In the genomic region with DNA sequence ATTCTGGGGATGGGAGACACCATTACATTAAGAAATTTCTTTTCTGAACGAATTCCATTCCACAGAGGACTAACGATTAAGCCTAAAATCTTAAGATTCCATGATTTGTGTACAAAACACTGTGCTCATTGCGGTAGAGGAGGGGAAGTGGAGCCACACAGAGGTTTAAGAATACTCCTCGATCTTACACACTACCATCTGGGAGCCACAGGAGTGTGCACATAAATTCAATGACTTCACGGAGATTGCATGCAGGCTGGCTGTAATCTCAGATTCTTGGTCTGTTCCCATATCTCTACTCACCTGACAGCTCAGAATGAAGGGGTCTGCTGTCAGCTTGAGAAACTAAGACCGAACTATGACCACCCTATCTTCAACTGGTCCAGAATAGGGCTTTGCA, we compare ENCODE assay signal across 9 cellular contexts. TPM values are rescaled to one million over a fixed set of nuclear protein-coding genes. Genes with fewer than 3 reads are reported as not detected.
DNase-seq lines count a peak whose midpoint lies in the region; ATAC-seq and TF ChIP-seq lines count a peak whose summit lies in the region.
"Had no signal": no experiment of that assay in that cellular context is flagged by ENCODE, and none has a peak within 500 bp of the region (broad histone marks: within the 10 kb centered on the region; RNA-seq: fewer than 3 reads in every experiment).

No MANE protein-coding gene starts in this region.

- H3K4me3 Mint-ChIP-seq in activated CD4-positive, alpha-beta T cell treated with anti-CD3 and anti-CD28 coated beads for 36 hours = peak overlapping the region; percentile 99
- H3K4me3 Mint-ChIP-seq in activated T-helper 2 cell treated with anti-CD3 and anti-CD28 coated beads, Interferon-gamma antibody, Interleukin-2, Interleukin-4, amounts not matched to agents 10 μg/mL and 5 μg/mL and 100 μg/mL, durations not matched to agents 14 hours and 24 hours and 36 hours (ENCODE audit: low read depth) = peak overlapping the region; percentile 89

- H3K4me1 Mint-ChIP-seq in activated CD4-positive, alpha-beta T cell treated with anti-CD3 and anti-CD28 coated beads for 36 hours = peaks cover 27% of the 10 kb centered on the region
- H3K4me1 Mint-ChIP-seq in activated T-helper 2 cell treated with anti-CD3 and anti-CD28 coated beads, Interferon-gamma antibody, Interleukin-2, Interleukin-4, amounts not matched to agents 10 μg/mL and 5 μg/mL and 100 μg/mL, durations not matched to agents 14 hours and 24 hours and 36 hours (ENCODE audit: low read depth) = peaks cover 23% of the 10 kb centered on the region

- H3K27ac ChIP-seq in testis = peak overlapping the region in 1 of 2 donors; percentile 96

- H3K4me1 ChIP-seq in testis = peaks cover 5% of the 10 kb centered on the region

- H3K36me3 ChIP-seq in testis (ENCODE audit: low read depth, missing control alignments) = no peaks in the 10 kb centered on the region

- H3K4me3 ChIP-seq in testis = peak overlapping the region; percentile 87 to 97

- intact Hi-C loops in activated CD4-positive, alpha-beta T cell treated with anti-CD3 and anti-CD28 coated beads for 36 hours (cut with DNase I, micrococcal nuclease) = loop anchor here (5.0 to 10.0 kb wide), 2 partner anchors 577 to 894 kb away; no protein-coding TSS in a partner anchor
- intact Hi-C loops in activated T-helper 2 cell treated with anti-CD3 and anti-CD28 coated beads, Interferon-gamma antibody, Interleukin-2, Interleukin-4, amounts not matched to agents 10 μg/mL and 5 μg/mL and 100 μg/mL, durations not matched to agents 14 hours and 24 hours and 36 hours (cut with micrococcal nuclease) = loop anchor here (5.0 to 10.0 kb wide), 3 partner anchors 104 to 837 kb away; partner anchors contain the start of genes BCL2 and PHLPP1
- intact Hi-C loops in testis (cut with DNase I; ENCODE audit: low total_unique reads) = loop anchor here (10.0 kb wide), 1 partner anchor 417 kb away; no protein-coding TSS in a partner anchor

- no peaks in the 10 kb centered on the region for H3K9me3 ChIP-seq in testis

- H3K36me3 Mint-ChIP-seq in activated CD4-positive, alpha-beta T cell treated with anti-CD3 and anti-CD28 coated beads for 36 hours (ENCODE audit: low read depth) = peaks cover 17% of the 10 kb centered on the region
- H3K36me3 Mint-ChIP-seq in activated T-helper 2 cell treated with anti-CD3 and anti-CD28 coated beads, Interferon-gamma antibody, Interleukin-2, Interleukin-4, amounts not matched to agents 10 μg/mL and 5 μg/mL and 100 μg/mL, durations not matched to agents 14 hours and 24 hours and 36 hours (ENCODE audit: low read depth) = peaks cover 13% of the 10 kb centered on the region

- no peak for TF ChIP-seq CTCF in testis (IDR thresholded peaks at IDR 0.05)

- CTCF ChIA-PET in activated CD4-positive, alpha-beta T cell treated with anti-CD3 and anti-CD28 coated beads for 36 hours (lab: Charles Lee) = interaction anchor here (0.6 to 1.5 kb wide), 4 partner anchors 8 to 154 kb away, joined by 3 to 5 read pairs (median 4); no protein-coding TSS in a partner anchor

- TF ChIP-seq POLR2A in testis (IDR thresholded peaks at IDR 0.05) = no peak

- H3K27me3 Mint-ChIP-seq in activated CD4-positive, alpha-beta T cell treated with anti-CD3 and anti-CD28 coated beads for 36 hours = no peaks in the 10 kb centered on the region
- H3K27me3 Mint-ChIP-seq in activated T-helper 2 cell treated with anti-CD3 and anti-CD28 coated beads, Interferon-gamma antibody, Interleukin-2, Interleukin-4, amounts not matched to agents 10 μg/mL and 5 μg/mL and 100 μg/mL, durations not matched to agents 14 hours and 24 hours and 36 hours (ENCODE audit: low read depth) = peaks cover 2% of the 10 kb centered on the region

- peak overlapping the region; percentile 95 for H3K27ac Mint-ChIP-seq in activated CD4-positive, alpha-beta T cell treated with anti-CD3 and anti-CD28 coated beads for 36 hours
- H3K27ac Mint-ChIP-seq in activated T-helper 2 cell treated with anti-CD3 and anti-CD28 coated beads, Interferon-gamma antibody, Interleukin-2, Interleukin-4, amounts not matched to agents 10 μg/mL and 5 μg/mL and 100 μg/mL, durations not matched to agents 14 hours and 24 hours and 36 hours = peak overlapping the region; percentile 92

- H3K9me3 Mint-ChIP-seq in activated CD4-positive, alpha-beta T cell treated with anti-CD3 and anti-CD28 coated beads for 36 hours (ENCODE audit: low read depth) = no peaks in the 10 kb centered on the region
- no peaks in the 10 kb centered on the region for H3K9me3 Mint-ChIP-seq in activated T-helper 2 cell treated with anti-CD3 and anti-CD28 coated beads, Interferon-gamma antibody, Interleukin-2, Interleukin-4, amounts not matched to agents 10 μg/mL and 5 μg/mL and 100 μg/mL, durations not matched to agents 14 hours and 24 hours and 36 hours

- POLR2A ChIA-PET in activated CD4-positive, alpha-beta T cell treated with anti-CD3 and anti-CD28 coated beads for 36 hours (lab: Charles Lee) = interaction anchor here (1.2 to 1.6 kb wide), 2 partner anchors 11 to 54 kb away, joined by 6 to 8 read pairs; partner anchors contain the start of gene KDSR

- ATAC-seq in activated CD4-positive, alpha-beta T cell treated with anti-CD3 and anti-CD28 coated beads for 36 hours = no peak
- no peak for ATAC-seq in HG02870 (IDR thresholded peaks at IDR 0.05; ENCODE audit: unreplicated experiment)
- no peak for ATAC-seq in GM21367 (IDR thresholded peaks at IDR 0.05; ENCODE audit: unreplicated experiment)

- WGBS in testis, 2 donors = 6 to 8% methylated on average over 6 of the region's 6 CpGs

- H3K27me3 ChIP-seq in testis = no peaks in the 10 kb centered on the region

- no peak for DNase-seq in activated CD4-positive, alpha-beta T cell treated with anti-CD3 and anti-CD28 coated beads for 36 hours
- no peak for DNase-seq in activated CD4-positive, alpha-beta T cell treated with anti-CD3 and anti-CD28 coated beads for 4 hours
- DNase-seq in activated T-helper 2 cell treated with anti-CD3 and anti-CD28 coated beads, Interferon-gamma antibody, Interleukin-2, Interleukin-4, amounts not matched to agents 10 μg/mL and 5 μg/mL and 100 μg/mL, durations not matched to agents 14 hours and 24 hours and 36 hours (ENCODE audit: low spot score) = no peak
- DNase-seq in iris pigment epithelial cell (ENCODE audit: low read depth) (peak; percentile 30), testis (no peak)
- DNase-seq in activated CD4-positive, alpha-beta T cell treated with anti-CD3 and anti-CD28 coated beads for 1 hour = no peak

RNA-seq across cellular contexts. Expression of gene VPS4B, which starts 0.8 kb away (rescaled TPM):
- 10 to 100 TPM; 40.7 to 48.4 TPM for total RNA-seq in activated CD4-positive, alpha-beta T cell treated with anti-CD3 and anti-CD28 coated beads for 36 hours
- 53.8 and 56.1 TPM in 2 replicates for total RNA-seq in activated T-helper 2 cell treated with anti-CD3 and anti-CD28 coated beads, Interferon-gamma antibody, Interleukin-2, Interleukin-4, amounts not matched to agents 10 μg/mL and 5 μg/mL and 100 μg/mL, durations not matched to agents 14 hours and 24 hours and 36 hours
- total RNA-seq in testis = 10 to 100 TPM; 25.6 to 30.9 TPM
- polyA plus RNA-seq in testis (ENCODE audit: insufficient read depth, low read depth, low replicate concordance) = 36.0 TPM

RNA-seq across cellular contexts. Expression of gene KDSR, which starts 54.5 kb away (rescaled TPM):
- 10 to 100 TPM; 72.6 to 78.6 TPM for total RNA-seq in activated CD4-positive, alpha-beta T cell treated with anti-CD3 and anti-CD28 coated beads for 36 hours
- 73.3 and 76.1 TPM in 2 replicates for total RNA-seq in activated T-helper 2 cell treated with anti-CD3 and anti-CD28 coated beads, Interferon-gamma antibody, Interleukin-2, Interleukin-4, amounts not matched to agents 10 μg/mL and 5 μg/mL and 100 μg/mL, durations not matched to agents 14 hours and 24 hours and 36 hours
- 10 to 100 TPM; 41.7 to 64.1 TPM for total RNA-seq in testis
- 30.2 TPM for polyA plus RNA-seq in testis (ENCODE audit: insufficient read depth, low read depth, low replicate concordance)

RNA-seq across cellular contexts. Expression of gene SERPINB5, which starts 55.2 kb away (rescaled TPM):
- total RNA-seq in activated CD4-positive, alpha-beta T cell treated with anti-CD3 and anti-CD28 coated beads for 36 hours = not detected
- not detected in 2 replicates for total RNA-seq in activated T-helper 2 cell treated with anti-CD3 and anti-CD28 coated beads, Interferon-gamma antibody, Interleukin-2, Interleukin-4, amounts not matched to agents 10 μg/mL and 5 μg/mL and 100 μg/mL, durations not matched to agents 14 hours and 24 hours and 36 hours
- 1 to 10 TPM; 1.7 to 8.1 TPM for total RNA-seq in testis
- 15.6 TPM for polyA plus RNA-seq in testis (ENCODE audit: insufficient read depth, low read depth, low replicate concordance)
- total RNA-seq: Daoy had no signal
